8 cellular contexts compared by ENCODE assay signal in the genomic region with DNA sequence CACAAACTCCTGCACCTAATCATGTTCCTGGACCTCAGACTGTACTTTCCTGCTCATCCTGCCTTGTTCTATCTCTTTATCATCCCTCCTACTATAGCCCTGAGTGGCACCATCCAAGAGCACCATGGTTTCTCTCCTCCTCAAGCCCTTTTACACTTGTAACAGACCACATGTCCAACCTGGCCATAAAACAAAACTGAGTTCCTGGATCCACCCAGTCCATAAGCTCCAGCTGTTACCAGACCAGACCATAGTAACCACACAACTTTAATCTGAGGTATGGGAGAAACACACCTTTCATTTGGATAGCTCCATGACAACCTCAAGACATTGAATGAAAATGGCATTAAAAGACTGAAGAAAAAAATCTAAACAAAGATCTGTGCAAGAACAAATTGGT. TPM values are rescaled to one million over a fixed set of nuclear protein-coding genes. Genes with fewer than 3 reads are reported as not detected.
"Had no signal": no experiment of that assay in that cellular context is flagged by ENCODE, and none has a peak within 500 bp of the region (broad histone marks: within the 10 kb centered on the region; RNA-seq: fewer than 3 reads in every experiment).

No MANE protein-coding gene starts in this region.

- H3K9me3 ChIP-seq: HAP-1 had no signal

- H3K4me1 ChIP-seq: HAP-1 had no signal

- FAIRE-seq: HepG2 had no signal

- H3K27ac ChIP-seq: GM23248, HL-60 had no signal

- H3K27ac Mint-ChIP-seq: HFFc6 had no signal

- DNase-seq: GM23248, GOT3, H7, HFFc6 had no signal

- H3K9me3 Mint-ChIP-seq: HFFc6 had no signal

- H3K36me3 ChIP-seq: HAP-1 had no signal

- H3K4me3 ChIP-seq: GM23248, HAP-1 had no signal

- ATAC-seq: HCT116, HepG2 had no signal

- H3K4me3 Mint-ChIP-seq: HFFc6 had no signal

RNA-seq across cellular contexts. Expression of a gene that starts 9.1 kb away (rescaled TPM):
- total RNA-seq: GM23248, HepG2 had no signal
- polyA plus RNA-seq: GM23248 had no signal
